In the genomic region with DNA sequence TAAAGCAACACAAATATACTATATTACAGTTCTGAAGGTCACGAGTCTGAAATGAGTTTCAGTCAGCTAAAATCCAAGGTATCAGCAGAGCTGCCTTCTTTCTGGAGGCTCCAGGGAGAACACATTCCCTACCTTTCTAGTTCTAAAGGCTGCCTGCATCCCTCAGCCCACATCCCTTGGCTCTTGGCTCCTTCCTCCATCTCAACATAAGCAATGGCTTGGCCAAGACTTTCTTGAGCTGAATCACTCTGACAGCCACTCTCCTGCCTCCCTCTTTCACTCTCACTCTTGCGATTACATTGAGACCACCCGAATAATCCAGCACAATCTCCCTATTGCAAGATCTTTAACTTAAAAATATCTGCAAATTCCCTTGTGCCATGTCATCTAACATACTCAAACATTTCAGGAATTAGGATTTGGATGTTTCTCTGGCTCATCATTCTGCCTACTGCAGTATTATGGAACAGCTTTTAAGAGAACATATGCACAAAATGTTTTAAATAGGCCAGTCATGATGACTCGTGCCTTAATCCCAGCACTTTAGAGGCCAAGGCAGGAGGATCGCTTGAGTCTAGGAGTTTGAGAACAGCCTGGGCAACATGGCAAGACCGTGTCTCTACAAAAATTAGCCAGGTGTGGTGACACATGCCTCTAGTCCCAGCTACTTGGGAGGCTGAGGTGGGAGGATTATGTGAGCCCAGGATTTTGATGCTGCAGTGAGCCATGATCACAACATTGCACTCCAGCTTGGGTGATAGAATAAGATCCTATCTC, we compare ENCODE assay signal across 1 cellular context.
TF ChIP-seq lines count a peak whose summit lies in the region.

No MANE protein-coding gene starts in this region.

TF ChIP-seq in HepG2, 621 proteins besides CTCF, POLR2A, EP300 and RAD21 (continued from another document):
- TF ChIP-seq XBP1 (CRISPR knock-in tag; IDR thresholded peaks at IDR 0.05) (no peak), SOX13 (IDR thresholded peaks at IDR 0.05) (no peak), SOX13 (CRISPR knock-in tag; conservative IDR thresholded peaks at IDR 0.05 in 1 of 2, IDR thresholded peaks at IDR 0.05 in 1 of 2) (no peak)
- TF ChIP-seq, protein P1, sequence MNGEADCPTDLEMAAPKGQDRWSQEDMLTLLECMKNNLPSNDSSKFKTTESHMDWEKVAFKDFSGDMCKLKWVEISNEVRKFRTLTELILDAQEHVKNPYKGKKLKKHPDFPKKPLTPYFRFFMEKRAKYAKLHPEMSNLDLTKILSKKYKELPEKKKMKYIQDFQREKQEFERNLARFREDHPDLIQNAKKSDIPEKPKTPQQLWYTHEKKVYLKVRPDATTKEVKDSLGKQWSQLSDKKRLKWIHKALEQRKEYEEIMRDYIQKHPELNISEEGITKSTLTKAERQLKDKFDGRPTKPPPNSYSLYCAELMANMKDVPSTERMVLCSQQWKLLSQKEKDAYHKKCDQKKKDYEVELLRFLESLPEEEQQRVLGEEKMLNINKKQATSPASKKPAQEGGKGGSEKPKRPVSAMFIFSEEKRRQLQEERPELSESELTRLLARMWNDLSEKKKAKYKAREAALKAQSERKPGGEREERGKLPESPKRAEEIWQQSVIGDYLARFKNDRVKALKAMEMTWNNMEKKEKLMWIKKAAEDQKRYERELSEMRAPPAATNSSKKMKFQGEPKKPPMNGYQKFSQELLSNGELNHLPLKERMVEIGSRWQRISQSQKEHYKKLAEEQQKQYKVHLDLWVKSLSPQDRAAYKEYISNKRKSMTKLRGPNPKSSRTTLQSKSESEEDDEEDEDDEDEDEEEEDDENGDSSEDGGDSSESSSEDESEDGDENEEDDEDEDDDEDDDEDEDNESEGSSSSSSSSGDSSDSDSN (CRISPR knock-in tag; IDR thresholded peaks at IDR 0.05) = no peak
- TF ChIP-seq, protein P2, sequence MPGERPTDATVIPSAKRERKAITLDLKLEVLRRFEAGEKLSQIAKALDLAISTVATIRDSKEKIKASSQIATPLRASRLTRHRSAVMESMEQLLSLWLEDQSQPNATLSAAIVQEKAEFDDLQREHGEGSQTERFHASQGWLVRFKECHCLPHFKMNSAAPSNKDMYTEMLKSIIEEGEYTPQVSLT (CRISPR knock-in tag; IDR thresholded peaks at IDR 0.05; ENCODE audit: borderline replicate concordance, low read depth) = no peak
TF ChIP-seq in HepG2: peak in this region for 0.
